1 cellular context compared by ENCODE assay signal in genomic region chr9:125850763-125851162, GRCh38.
TF ChIP-seq lines count a peak whose summit lies in the region.

No MANE protein-coding gene starts in this region.

TF ChIP-seq in HepG2, 621 proteins besides CTCF, POLR2A, EP300 and RAD21 (continued from another document and continues in another):
- TF ChIP-seq RNF2 (conservative IDR thresholded peaks at IDR 0.05; ENCODE audit: low read depth) (no peak), TAF15 (IDR thresholded peaks at IDR 0.05; ENCODE audit: low read depth, low read length, poor library complexity, severe bottlenecking) (no peak), ZFP37 (CRISPR knock-in tag; IDR thresholded peaks at IDR 0.05; ENCODE audit: borderline replicate concordance) (no peak), GRHL1 (CRISPR knock-in tag; conservative IDR thresholded peaks at IDR 0.05) (no peak), SYNCRIP (IDR thresholded peaks at IDR 0.05; ENCODE audit: insufficient read depth, low read depth, low read length) (no peak), ARID5B (CRISPR knock-in tag; IDR thresholded peaks at IDR 0.05) (peak; percentile 90), MYNN (CRISPR knock-in tag; IDR thresholded peaks at IDR 0.05; ENCODE audit: low read depth) (no peak), IKZF1 (IDR thresholded peaks at IDR 0.05) (no peak), HDAC1 (CRISPR knock-in tag; IDR thresholded peaks at IDR 0.05) (no peak), ZNF609 (CRISPR knock-in tag; IDR thresholded peaks at IDR 0.05; ENCODE audit: borderline replicate concordance) (no peak), ISL2 (CRISPR knock-in tag; IDR thresholded peaks at IDR 0.05) (peak; percentile 94), SP4 (CRISPR knock-in tag; IDR thresholded peaks at IDR 0.05) (no peak), ZNF235 (CRISPR knock-in tag; IDR thresholded peaks at IDR 0.05; ENCODE audit: borderline replicate concordance) (no peak), MIXL1 (CRISPR knock-in tag; IDR thresholded peaks at IDR 0.05) (peak; percentile 84), CSRNP2 (CRISPR knock-in tag; conservative IDR thresholded peaks at IDR 0.05; ENCODE audit: low read depth) (no peak), IRF2 (CRISPR knock-in tag; IDR thresholded peaks at IDR 0.05) (0 out of 2 replicates have a peak, but pooled peaks have one; percentile 32), ZNF484 (CRISPR knock-in tag; IDR thresholded peaks at IDR 0.05; ENCODE audit: borderline replicate concordance, low read depth) (no peak), PHF20 (CRISPR knock-in tag; IDR thresholded peaks at IDR 0.05) (no peak), SAP130 (CRISPR knock-in tag; IDR thresholded peaks at IDR 0.05; ENCODE audit: low read depth) (peak; percentile 35; the same call in 1 of the 2 replicates), ZSCAN5A (CRISPR knock-in tag; IDR thresholded peaks at IDR 0.05; ENCODE audit: borderline replicate concordance) (no peak), MYPOP (CRISPR knock-in tag; IDR thresholded peaks at IDR 0.05) (no peak), TARDBP (CRISPR knock-in tag; IDR thresholded peaks at IDR 0.05) (no peak), PHF21A (CRISPR knock-in tag; IDR thresholded peaks at IDR 0.05) (peak; percentile 39; the same call in 1 of the 2 replicates), THYN1 (CRISPR knock-in tag; IDR thresholded peaks at IDR 0.05; ENCODE audit: borderline replicate concordance, low read depth) (no peak), ZNF761 (CRISPR knock-in tag; conservative IDR thresholded peaks at IDR 0.05) (no peak), ZSCAN22 (CRISPR knock-in tag; IDR thresholded peaks at IDR 0.05) (no peak), ZNF468 (CRISPR knock-in tag; IDR thresholded peaks at IDR 0.05) (no peak), FOXC1 (CRISPR knock-in tag; IDR thresholded peaks at IDR 0.05; ENCODE audit: borderline replicate concordance) (no peak), FOXA3 (CRISPR knock-in tag; IDR thresholded peaks at IDR 0.05) (peak; percentile 69), ATF7-NPFF (CRISPR knock-in tag; IDR thresholded peaks at IDR 0.05; ENCODE audit: low read depth) (no peak), ATM (IDR thresholded peaks at IDR 0.05; ENCODE audit: borderline replicate concordance) (no peak), LCORL (IDR thresholded peaks at IDR 0.05) (no peak), LCORL (CRISPR knock-in tag; IDR thresholded peaks at IDR 0.05) (no peak), ZFP41 (CRISPR knock-in tag; IDR thresholded peaks at IDR 0.05; ENCODE audit: borderline replicate concordance) (no peak), SPEN (CRISPR knock-in tag; IDR thresholded peaks at IDR 0.05; ENCODE audit: low read depth) (no peak), ZNF777 (CRISPR knock-in tag; IDR thresholded peaks at IDR 0.05) (no peak), CCDC6 (CRISPR knock-in tag; IDR thresholded peaks at IDR 0.05) (no peak), SNAPC4 (CRISPR knock-in tag; IDR thresholded peaks at IDR 0.05) (no peak), ZNF513 (CRISPR knock-in tag; conservative IDR thresholded peaks at IDR 0.05) (no peak), ZNF549 (CRISPR knock-in tag; IDR thresholded peaks at IDR 0.05) (no peak), ZNF331 (CRISPR knock-in tag; IDR thresholded peaks at IDR 0.05) (peak; percentile 77; the same call in 1 of the 2 replicates), ZNF709 (CRISPR knock-in tag; IDR thresholded peaks at IDR 0.05) (no peak), CHD2 (IDR thresholded peaks at IDR 0.05; ENCODE audit: low read depth, low read length) (no peak), ZNF510 (CRISPR knock-in tag; IDR thresholded peaks at IDR 0.05; ENCODE audit: low read depth) (no peak), KMT2B (CRISPR knock-in tag; IDR thresholded peaks at IDR 0.05) (peak; percentile 31; the same call in 1 of the 2 replicates)
